Comparison of ENCODE assay signal across 8 cellular contexts in genomic region chr15:70096975-70097336, GRCh38. TPM values are rescaled to one million over a fixed set of nuclear protein-coding genes. Genes with fewer than 3 reads are reported as not detected.
DNase-seq lines count a peak whose midpoint lies in the region; ATAC-seq, FAIRE-seq and TF ChIP-seq lines count a peak whose summit lies in the region.

No MANE protein-coding gene starts in this region.

- ATAC-seq in pancreas: no peak
- no peak for ATAC-seq in activated naive CD4-positive, alpha-beta T cell treated with anti-CD3 and anti-CD28 coated beads, Interleukin-2, amount 50 U/mL, for 72 hours

- H3K27me3 ChIP-seq in pancreas: no peaks in the 10 kb centered on the region

- H3K36me3 Mint-ChIP-seq in Calu3 (ENCODE audit: insufficient read depth, unreplicated experiment): peaks cover 86% of the 10 kb centered on the region
- H3K36me3 Mint-ChIP-seq in activated naive CD4-positive, alpha-beta T cell treated with anti-CD3 and anti-CD28 coated beads, Interleukin-2, amount 50 U/mL, for 72 hours: peaks cover 25 to 50% of the 10 kb centered on the region in 2 donors

- BruUV-seq in Calu3 (replicated peaks; lab: Mats Ljungman, UMichigan): no TSS peak

- no peaks in the 10 kb centered on the region for H3K9me3 Mint-ChIP-seq in Calu3 (ENCODE audit: low read depth, unreplicated experiment)
- no peaks in the 10 kb centered on the region for H3K9me3 Mint-ChIP-seq in activated naive CD4-positive, alpha-beta T cell treated with anti-CD3 and anti-CD28 coated beads, Interleukin-2, amount 50 U/mL, for 72 hours

- DNase-seq in Calu3 (no peak), OCI-M1 (lab: John Stamatoyannopoulos, UW) (peak; percentile 34), epithelial cell of esophagus (ENCODE audit: low read depth) (no peak), pancreas (peak in 3 of 6 donors; percentile 64 to 79 (median 79)), cortex of kidney (lab: John Stamatoyannopoulos, UW) (no peak), DMS 273 treated with DMSO at 0.1 percent for 48 hours (lab: John Stamatoyannopoulos, UW) (no peak)
- no peak for DNase-seq in NK-92 treated with Interleukin-12 subunit alpha and Interleukin-12 subunit beta, amount 100 ng/mL, for 24 hours (lab: John Stamatoyannopoulos, UW)
- no peak for DNase-seq in activated naive CD4-positive, alpha-beta T cell treated with anti-CD3 and anti-CD28 coated beads, Interleukin-2, amount 50 U/mL, for 72 hours (ENCODE audit: low spot score in 2 of 2)

- WGBS in pancreas, 2 donors: 0 to 2% methylated on average over 21 to 52 of the region's 52 CpGs

- H3K9me3 ChIP-seq in pancreas: no peaks in the 10 kb centered on the region

- CTCF ChIA-PET in Calu3 (lab: Charles Lee): interaction anchor here (0.9 to 2.0 kb wide), 5 partner anchors 110 to 629 kb away, joined by 3 to 5 read pairs (median 4); no protein-coding TSS in a partner anchor

- H3K4me3 Mint-ChIP-seq in Calu3 (ENCODE audit: low read depth, unreplicated experiment): peak overlapping the region; percentile 97

- H3K4me1 Mint-ChIP-seq in Calu3 (ENCODE audit: low read depth, unreplicated experiment): peaks cover 54% of the 10 kb centered on the region

- peaks cover 29 to 57% (median 35%) of the 10 kb centered on the region in 3 donors for H3K4me1 ChIP-seq in pancreas

- FAIRE-seq in pancreas (lab: Jason Lieb, UNC): no peak

- H3K36me3 ChIP-seq in pancreas: no peaks in the 10 kb centered on the region

- peak overlapping the region; percentile 85 to 95 (median 94) for H3K27ac ChIP-seq in pancreas

- H3K27ac Mint-ChIP-seq in Calu3 (ENCODE audit: unreplicated experiment): peak overlapping the region; percentile 76
- peak overlapping the region in 1 of 2 donors; percentile 93 for H3K27ac Mint-ChIP-seq in activated naive CD4-positive, alpha-beta T cell treated with anti-CD3 and anti-CD28 coated beads, Interleukin-2, amount 50 U/mL, for 72 hours

- intact Hi-C loops in Calu3 (cut with micrococcal nuclease; ENCODE audit: unreplicated experiment) (loop anchor here (5.0 to 10.0 kb wide), 5 partner anchors 372 to 620 kb away; no protein-coding TSS in a partner anchor), pancreas (cut with DNase I) (loop anchor here in 1 of 3 donors (5.0 kb wide), 1 partner anchor 505 kb away; no protein-coding TSS in a partner anchor)

- TF ChIP-seq CTCF in Calu3 (IDR thresholded peaks at IDR 0.05; ENCODE audit: unreplicated experiment): no peak
- no peak for TF ChIP-seq CTCF in epithelial cell of esophagus (IDR thresholded peaks at IDR 0.05; ENCODE audit: insufficient read depth, low read depth, low read length, missing control alignments)
- no peak for TF ChIP-seq CTCF in pancreas (IDR thresholded peaks at IDR 0.05)

- H3K27me3 Mint-ChIP-seq in Calu3 (ENCODE audit: unreplicated experiment): no peaks in the 10 kb centered on the region

- H3K4me3 ChIP-seq in epithelial cell of esophagus (ENCODE audit: low read length) (peak overlapping the region; percentile 76), pancreas (peak overlapping the region; percentile 65 to 87 (median 84))

RNA-seq across cellular contexts. Expression of gene TLE3, which starts 0.8 kb away (rescaled TPM):
- total RNA-seq in Calu3 (2022): 53.5 and 54.8 TPM in 2 replicates
- 10 to 100 TPM; 13.9 to 37.2 (median 21.7) TPM for total RNA-seq in pancreas
- 10 to 100 TPM; 12.5 to 13.0 TPM for polyA plus RNA-seq in pancreas
- total RNA-seq in activated naive CD4-positive, alpha-beta T cell treated with anti-CD3 and anti-CD28 coated beads, Interleukin-2, amount 50 U/mL, for 72 hours: 100 to 1,000 TPM in 1 of 2 donors, 10 to 100 TPM in 1; 82.9 to 171 TPM
